In genomic region chr3:89061257-89061656, GRCh38 we compare ENCODE assay signal across 28 cellular contexts. TPM values are rescaled to one million over a fixed set of nuclear protein-coding genes. Genes with fewer than 3 reads are reported as not detected.
"Had no signal": no experiment of that assay in that cellular context is flagged by ENCODE, and none has a peak within 500 bp of the region (broad histone marks: within the 10 kb centered on the region; RNA-seq: fewer than 3 reads in every experiment).

No MANE protein-coding gene starts in this region.

- H3K79me2 ChIP-seq: parathyroid adenoma had no signal

- H3K4me3 ChIP-seq: neural progenitor cell, ovary, psoas muscle, skin epidermis, smooth muscle cell, spleen, suprapubic skin, testis, tibial artery, transverse colon, upper lobe of right lung, uterus had no signal

- H3K4me1 ChIP-seq: neural progenitor cell, parathyroid adenoma, psoas muscle, spleen, suprapubic skin, testis, tibial artery, transverse colon, upper lobe of right lung, uterus had no signal

- ATAC-seq: natural killer cell; psoas muscle; right cardiac atrium; sciatic nerve; stimulated activated memory B cell treated with anti-CD40 and anti-IgM and Interleukin-4, amounts not matched to agents 10 μg/mL and 1 μg/mL and 100 μg/mL, for 72 hours; stimulated activated naive CD8-positive, alpha-beta T cell treated with anti-CD3 and anti-CD28 coated beads, Interleukin-15, amount 100 ng/mL, for 72 hours; stimulated activated naive CD8-positive, alpha-beta T cell treated with anti-CD3 and anti-CD28 coated beads, Interleukin-15, Interleukin-2, amounts not matched to agents 100 U/mL and 50 U/mL, for 24 hours; upper lobe of right lung had no signal

- H3K27me3 ChIP-seq: neural progenitor cell, ovary, spleen, suprapubic skin, testis, tibial artery, transverse colon, upper lobe of right lung, uterus had no signal

- H3K9ac ChIP-seq: neural progenitor cell, parathyroid adenoma had no signal

- DNase-seq: natural killer cell; occipital lobe; ovary; posterior cingulate gyrus; psoas muscle; right cardiac atrium; spleen; stimulated activated CD4-positive, alpha-beta T cell treated with anti-CD3 and anti-CD28 coated beads, Interleukin-12 subunit alpha, Interleukin-12 subunit beta, amount 100 ng/mL, for 4 hours; stimulated activated CD4-positive, alpha-beta T cell treated with anti-CD3 and anti-CD28 coated beads, Interleukin-1b, Interleukin-23, amount 100 ng/mL, for 48 hours; stimulated activated CD4-positive, alpha-beta T cell treated with anti-CD3 and anti-CD28 coated beads, Interleukin-4, amount 100 ng/mL, for 1 hour; stimulated activated CD4-positive, alpha-beta T cell treated with anti-CD3 and anti-CD28 coated beads, Interleukin-4, amount 100 ng/mL, for 4 hours; stimulated activated CD8-positive, alpha-beta memory T cell treated with anti-CD3 and anti-CD28 coated beads, Interleukin-4, amount 100 ng/mL, for 48 hours; stimulated activated naive CD4-positive, alpha-beta T cell; stimulated activated naive CD8-positive, alpha-beta T cell treated with anti-CD3 and anti-CD28 coated beads, Interleukin-15, amount 100 ng/mL, for 72 hours; stimulated activated naive CD8-positive, alpha-beta T cell treated with anti-CD3 and anti-CD28 coated beads, Interleukin-15, Interleukin-2, amounts not matched to agents 100 U/mL and 50 U/mL, for 24 hours; substantia nigra; testis; tibial artery; transverse colon; upper lobe of right lung; uterus had no signal

- H3K36me3 ChIP-seq: neural progenitor cell, ovary, spleen, suprapubic skin, tibial artery, transverse colon, upper lobe of right lung, uterus had no signal

- H3K4me2 ChIP-seq: neural progenitor cell, smooth muscle cell had no signal

- H3K9me3 ChIP-seq: ovary, psoas muscle, spleen, suprapubic skin, testis, tibial artery, transverse colon, upper lobe of right lung, uterus had no signal

- H3K27ac ChIP-seq: neural progenitor cell, ovary, parathyroid adenoma, psoas muscle, skin epidermis, spleen, suprapubic skin, testis, tibial artery, transverse colon, upper lobe of right lung, uterus had no signal

- H2AFZ ChIP-seq: neural progenitor cell, parathyroid adenoma had no signal

RNA-seq across cellular contexts. Expression of gene EPHA3, which starts 46.2 kb away (rescaled TPM):
- total RNA-seq: natural killer cell had no signal
